In genomic region chr4:179097741-179098140, GRCh38 we compare ENCODE assay signal across 17 cellular contexts.
DNase-seq lines count a peak whose midpoint lies in the region; ATAC-seq and TF ChIP-seq lines count a peak whose summit lies in the region.
"Had no signal": no experiment of that assay in that cellular context is flagged by ENCODE, and none has a peak within 500 bp of the region (broad histone marks: within the 10 kb centered on the region; RNA-seq: fewer than 3 reads in every experiment).

No MANE protein-coding gene starts in this region.

- DNase-seq in activated CD8-positive, alpha-beta T cell treated with anti-CD3 and anti-CD28 coated beads, Interleukin-2, amount 10 ng/mL, durations not matched to agents 7 days and 5 days = peak; percentile 21
- DNase-seq in activated CD8-positive, alpha-beta T cell treated with anti-CD3 and anti-CD28 coated beads for 36 hours = no peak
- DNase-seq in NT2/D1 (ENCODE audit: low read depth, low spot score) (peak; percentile 30), endothelial cell (ENCODE audit: low spot score) (peak; percentile 60), progenitor cell of endocrine pancreas (ENCODE audit: low spot score, unreplicated experiment) (peak; percentile 45), epidermal melanocyte (ENCODE audit: insufficient read length, low spot score) (no peak)
- DNase-seq in stimulated activated CD4-positive, alpha-beta T cell treated with anti-CD3 and anti-CD28 coated beads, Interleukin-2, amount 100 ng/mL, for 48 hours = no peak
- DNase-seq in stimulated activated CD8-positive, alpha-beta memory T cell treated with anti-CD3 and anti-CD28 coated beads, Interleukin-4, amount 100 ng/mL, for 48 hours = no peak
- DNase-seq: activated CD4-positive, CD25-positive, alpha-beta regulatory T cell; activated T-cell treated with anti-CD3 and anti-CD28 coated beads, Interleukin-2, amount 50 U/mL, for 48 hours; immature natural killer cell; Karpas-422; naive thymus-derived CD8-positive, alpha-beta T cell; NCI-H446; Right ventricle myocardium superior; upper lobe of left lung had no signal

- no peak for TF ChIP-seq CTCF in activated CD8-positive, alpha-beta T cell treated with anti-CD3 and anti-CD28 coated beads for 36 hours (IDR thresholded peaks at IDR 0.05)
- TF ChIP-seq CTCF in endothelial cell (IDR thresholded peaks at IDR 0.05; ENCODE audit: unreplicated experiment) (no peak), progenitor cell of endocrine pancreas (IDR thresholded peaks at IDR 0.05; ENCODE audit: unreplicated experiment) (no peak)

- H3K4me1 Mint-ChIP-seq in activated CD8-positive, alpha-beta T cell treated with anti-CD3 and anti-CD28 coated beads, Interleukin-2, amount 10 ng/mL, durations not matched to agents 7 days and 5 days (ENCODE audit: low read depth) = no peaks in the 10 kb centered on the region
- no peaks in the 10 kb centered on the region for H3K4me1 Mint-ChIP-seq in activated CD8-positive, alpha-beta T cell treated with anti-CD3 and anti-CD28 coated beads for 36 hours (ENCODE audit: low read depth)
- no peaks in the 10 kb centered on the region for H3K4me1 Mint-ChIP-seq in endothelial cell (ENCODE audit: unreplicated experiment)
- H3K4me1 Mint-ChIP-seq in progenitor cell of endocrine pancreas (ENCODE audit: low read depth) = no peaks in the 10 kb centered on the region
- H3K4me1 Mint-ChIP-seq: immature natural killer cell; naive thymus-derived CD8-positive, alpha-beta T cell had no signal

- H3K4me3 Mint-ChIP-seq in activated CD8-positive, alpha-beta T cell treated with anti-CD3 and anti-CD28 coated beads, Interleukin-2, amount 10 ng/mL, durations not matched to agents 7 days and 5 days = no peak overlapping the region
- H3K4me3 Mint-ChIP-seq in activated CD8-positive, alpha-beta T cell treated with anti-CD3 and anti-CD28 coated beads for 36 hours = no peak overlapping the region
- H3K4me3 Mint-ChIP-seq in endothelial cell (ENCODE audit: unreplicated experiment) (no peak overlapping the region), progenitor cell of endocrine pancreas (ENCODE audit: low read depth) (no peak overlapping the region)
- H3K4me3 Mint-ChIP-seq: immature natural killer cell; naive thymus-derived CD8-positive, alpha-beta T cell had no signal

- no peaks in the 10 kb centered on the region for H3K9me3 Mint-ChIP-seq in activated CD8-positive, alpha-beta T cell treated with anti-CD3 and anti-CD28 coated beads, Interleukin-2, amount 10 ng/mL, durations not matched to agents 7 days and 5 days (ENCODE audit: insufficient read depth)
- H3K9me3 Mint-ChIP-seq in activated CD8-positive, alpha-beta T cell treated with anti-CD3 and anti-CD28 coated beads for 36 hours = peaks cover 5% of the 10 kb centered on the region
- no peaks in the 10 kb centered on the region for H3K9me3 Mint-ChIP-seq in endothelial cell (ENCODE audit: unreplicated experiment)
- H3K9me3 Mint-ChIP-seq in progenitor cell of endocrine pancreas (ENCODE audit: low read depth) = no peaks in the 10 kb centered on the region

- no peak overlapping the region for H3K4me3 ChIP-seq in NT2/D1 (ENCODE audit: insufficient read length, low read depth)
- H3K4me3 ChIP-seq: smooth muscle cell, upper lobe of left lung had no signal

- H3K9me3 ChIP-seq in NT2/D1 (ENCODE audit: insufficient read depth, low read length) = no peaks in the 10 kb centered on the region

- H3K36me3 Mint-ChIP-seq in activated CD8-positive, alpha-beta T cell treated with anti-CD3 and anti-CD28 coated beads, Interleukin-2, amount 10 ng/mL, durations not matched to agents 7 days and 5 days (ENCODE audit: low read depth) = no peaks in the 10 kb centered on the region
- H3K36me3 Mint-ChIP-seq in activated CD8-positive, alpha-beta T cell treated with anti-CD3 and anti-CD28 coated beads for 36 hours (ENCODE audit: low read depth) = no peaks in the 10 kb centered on the region
- H3K36me3 Mint-ChIP-seq in endothelial cell (ENCODE audit: low read depth, unreplicated experiment) = no peaks in the 10 kb centered on the region
- H3K36me3 Mint-ChIP-seq in progenitor cell of endocrine pancreas (ENCODE audit: insufficient read depth) = no peaks in the 10 kb centered on the region
- H3K36me3 Mint-ChIP-seq: immature natural killer cell; naive thymus-derived CD8-positive, alpha-beta T cell had no signal

- H3K27me3 Mint-ChIP-seq in activated CD8-positive, alpha-beta T cell treated with anti-CD3 and anti-CD28 coated beads, Interleukin-2, amount 10 ng/mL, durations not matched to agents 7 days and 5 days (ENCODE audit: low read depth) = no peaks in the 10 kb centered on the region
- H3K27me3 Mint-ChIP-seq in activated CD8-positive, alpha-beta T cell treated with anti-CD3 and anti-CD28 coated beads for 36 hours = no peaks in the 10 kb centered on the region
- no peaks in the 10 kb centered on the region for H3K27me3 Mint-ChIP-seq in endothelial cell (ENCODE audit: unreplicated experiment)
- no peaks in the 10 kb centered on the region for H3K27me3 Mint-ChIP-seq in progenitor cell of endocrine pancreas
- H3K27me3 Mint-ChIP-seq: naive thymus-derived CD8-positive, alpha-beta T cell had no signal

- H3K9ac ChIP-seq in NT2/D1 (ENCODE audit: insufficient read length, low read depth) = no peak overlapping the region

- CTCF ChIA-PET in activated CD8-positive, alpha-beta T cell treated with anti-CD3 and anti-CD28 coated beads, Interleukin-2, amount 10 ng/mL, durations not matched to agents 7 days and 5 days (lab: Charles Lee) = no interaction called here
- CTCF ChIA-PET in activated CD8-positive, alpha-beta T cell treated with anti-CD3 and anti-CD28 coated beads for 36 hours (lab: Charles Lee) = no interaction called here

- intact Hi-C loops in activated CD8-positive, alpha-beta T cell treated with anti-CD3 and anti-CD28 coated beads for 36 hours (cut with micrococcal nuclease) = no loop called here

- H3K27ac Mint-ChIP-seq in activated CD8-positive, alpha-beta T cell treated with anti-CD3 and anti-CD28 coated beads, Interleukin-2, amount 10 ng/mL, durations not matched to agents 7 days and 5 days = no peak overlapping the region
- H3K27ac Mint-ChIP-seq in activated CD8-positive, alpha-beta T cell treated with anti-CD3 and anti-CD28 coated beads for 36 hours = no peak overlapping the region
- no peak overlapping the region for H3K27ac Mint-ChIP-seq in endothelial cell (ENCODE audit: unreplicated experiment)
- no peak overlapping the region for H3K27ac Mint-ChIP-seq in progenitor cell of endocrine pancreas
- H3K27ac Mint-ChIP-seq: immature natural killer cell; naive thymus-derived CD8-positive, alpha-beta T cell had no signal

- H3K4me1 ChIP-seq in NT2/D1 (ENCODE audit: insufficient read depth, insufficient read length) = no peaks in the 10 kb centered on the region
- H3K4me1 ChIP-seq: upper lobe of left lung had no signal

- POLR2A ChIA-PET in activated CD8-positive, alpha-beta T cell treated with anti-CD3 and anti-CD28 coated beads, Interleukin-2, amount 10 ng/mL, durations not matched to agents 7 days and 5 days (lab: Charles Lee) = no interaction called here
- POLR2A ChIA-PET in activated CD8-positive, alpha-beta T cell treated with anti-CD3 and anti-CD28 coated beads for 36 hours (lab: Charles Lee) = no interaction called here

- no peaks in the 10 kb centered on the region for H3K36me3 ChIP-seq in NT2/D1 (ENCODE audit: insufficient read depth, insufficient read length, low read length)
- H3K36me3 ChIP-seq: upper lobe of left lung had no signal

- ATAC-seq in activated CD8-positive, alpha-beta T cell treated with anti-CD3 and anti-CD28 coated beads, Interleukin-2, amount 10 ng/mL, durations not matched to agents 7 days and 5 days = no peak
- ATAC-seq in activated CD8-positive, alpha-beta T cell treated with anti-CD3 and anti-CD28 coated beads for 36 hours = no peak
- ATAC-seq: naive thymus-derived CD8-positive, alpha-beta T cell had no signal

- no peaks in the 10 kb centered on the region for H3K27me3 ChIP-seq in NT2/D1 (ENCODE audit: insufficient read depth, insufficient read length)
- H3K27me3 ChIP-seq: upper lobe of left lung had no signal

Comparison
In these comparisons a context has a peak if more than half of its experiments do, and no peak if none do; other contexts are left out.
1. DNase-seq: peak in activated CD8-positive, alpha-beta T cell treated with anti-CD3 and anti-CD28 coated beads, Interleukin-2, amount 10 ng/mL, durations not matched to agents 7 days and 5 days (single experiment), NT2/D1 (single experiment), endothelial cell (single experiment) and progenitor cell of endocrine pancreas (single experiment); none in activated CD8-positive, alpha-beta T cell treated with anti-CD3 and anti-CD28 coated beads for 36 hours (single experiment), stimulated activated CD4-positive, alpha-beta T cell treated with anti-CD3 and anti-CD28 coated beads, Interleukin-2, amount 100 ng/mL, for 48 hours (0 of 2), epidermal melanocyte (single experiment) and stimulated activated CD8-positive, alpha-beta memory T cell treated with anti-CD3 and anti-CD28 coated beads, Interleukin-4, amount 100 ng/mL, for 48 hours (single experiment).